14 cellular contexts compared by ENCODE assay signal in the genomic region with DNA sequence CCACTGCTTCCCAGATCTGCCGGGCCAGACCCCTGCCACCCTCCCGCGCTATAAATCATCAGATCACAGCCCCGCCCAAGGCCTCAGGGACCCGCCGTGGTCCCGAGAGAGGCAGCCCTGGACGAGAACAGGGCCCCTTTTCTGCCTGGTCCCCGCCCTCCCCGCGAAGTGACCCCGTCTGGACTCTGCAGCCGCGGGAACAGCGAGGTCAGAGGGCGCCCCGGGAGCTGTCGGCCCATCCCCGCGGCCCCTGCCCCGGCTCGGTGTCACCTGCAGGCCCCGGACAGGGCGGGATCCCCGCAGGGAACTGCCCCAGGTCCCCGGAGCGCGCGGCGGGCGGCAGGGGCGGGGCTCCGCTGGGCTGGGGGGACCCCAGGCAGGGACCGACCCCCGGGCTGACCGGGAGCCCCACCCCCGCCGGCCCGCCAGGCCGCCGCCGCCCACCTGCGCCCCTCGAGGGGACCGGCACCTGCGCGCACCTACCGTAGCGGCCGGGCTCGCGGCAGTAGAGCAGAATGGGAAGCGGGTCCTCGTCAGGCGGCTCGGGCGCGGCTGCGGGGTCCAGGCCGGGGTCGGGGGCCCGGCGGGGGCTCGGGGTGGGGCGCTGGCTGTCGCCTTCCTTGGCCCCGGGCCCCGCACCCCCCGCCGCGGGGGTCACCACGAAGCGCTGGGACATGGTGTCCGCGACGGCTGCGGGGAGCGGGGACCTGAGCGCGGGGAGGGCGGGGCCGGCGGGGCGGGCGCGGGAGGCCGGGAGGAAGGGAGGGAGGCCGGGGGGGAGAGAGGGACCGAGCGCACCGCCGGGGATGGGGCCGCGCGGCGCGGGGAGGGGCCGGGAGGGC. TPM values are rescaled to one million over a fixed set of nuclear protein-coding genes. Genes with fewer than 3 reads are reported as not detected.
DNase-seq lines count a peak whose midpoint lies in the region; ATAC-seq and TF ChIP-seq lines count a peak whose summit lies in the region.
"Had no signal": no experiment of that assay in that cellular context is flagged by ENCODE, and none has a peak within 500 bp of the region (broad histone marks: within the 10 kb centered on the region; RNA-seq: fewer than 3 reads in every experiment).

No MANE protein-coding gene starts in this region.

- WGBS in testis, 2 donors: 3% methylated on average over 45 of the region's 98 CpGs; no CpG with 5 or more reads in 1 of the 2 donors

- no peaks in the 10 kb centered on the region for H3K36me3 ChIP-seq in testis (ENCODE audit: low read depth, missing control alignments)

- H3K4me3 Mint-ChIP-seq in activated T-cell treated with anti-CD3 and anti-CD28 coated beads, Interleukin-2, amount 50 U/mL, for 4 hours: peak overlapping the region; percentile 16
- H3K4me3 Mint-ChIP-seq in immature natural killer cell: peak overlapping the region; percentile 42 to 73 (median 48)
- H3K4me3 Mint-ChIP-seq: activated CD4-positive, alpha-beta T cell treated with anti-CD3 and anti-CD28 coated beads, Interleukin-2, amount 10 ng/mL, durations not matched to agents 24 days and 14 days had no signal

- H3K4me1 Mint-ChIP-seq in activated T-cell treated with anti-CD3 and anti-CD28 coated beads, Interleukin-2, amount 50 U/mL, for 4 hours (ENCODE audit: low read depth): peaks cover 11% of the 10 kb centered on the region
- H3K4me1 Mint-ChIP-seq in immature natural killer cell: peaks cover 35 to 52% of the 10 kb centered on the region in 2 donors
- H3K4me1 Mint-ChIP-seq: activated CD4-positive, alpha-beta T cell treated with anti-CD3 and anti-CD28 coated beads, Interleukin-2, amount 10 ng/mL, durations not matched to agents 24 days and 14 days had no signal

- H3K27me3 Mint-ChIP-seq in activated T-cell treated with anti-CD3 and anti-CD28 coated beads, Interleukin-2, amount 50 U/mL, for 4 hours (ENCODE audit: low read depth): peaks cover 61% of the 10 kb centered on the region
- H3K27me3 Mint-ChIP-seq in immature natural killer cell (ENCODE audit: low read depth in 3 of 3): peaks cover 11 to 19% (median 17%) of the 10 kb centered on the region in 3 donors

- H3K9me3 Mint-ChIP-seq in activated T-cell treated with anti-CD3 and anti-CD28 coated beads, Interleukin-2, amount 50 U/mL, for 4 hours: peaks cover 10% of the 10 kb centered on the region
- H3K9me3 Mint-ChIP-seq in immature natural killer cell: no peaks in the 10 kb centered on the region
- H3K9me3 Mint-ChIP-seq: activated CD4-positive, alpha-beta T cell treated with anti-CD3 and anti-CD28 coated beads, Interleukin-2, amount 10 ng/mL, durations not matched to agents 24 days and 14 days had no signal

- no peaks in the 10 kb centered on the region for H3K9me3 ChIP-seq in testis

- no peak for DNase-seq in activated T-cell treated with anti-CD3 and anti-CD28 coated beads, Interleukin-2, amount 50 U/mL, for 4 hours
- DNase-seq in activated T-cell treated with anti-CD3 and anti-CD28 coated beads for 4 hours (no peak), immature natural killer cell (peak in 1 of 3 donors; percentile 26), testis (no peak), T-helper 9 cell (no peak), NCI-H1092 (lab: John Stamatoyannopoulos, UW) (no peak)
- DNase-seq: activated CD4-positive, alpha-beta T cell treated with anti-CD3 and anti-CD28 coated beads, Interleukin-2, amount 10 ng/mL, durations not matched to agents 24 days and 14 days; activated effector memory CD4-positive, alpha-beta T cell treated with Interleukin-2 at 50 U/mL for 16 hours; AML-193 had no signal

- H3K4me1 ChIP-seq in testis: peaks cover 14% of the 10 kb centered on the region

- no peaks in the 10 kb centered on the region for H3K36me3 Mint-ChIP-seq in activated T-cell treated with anti-CD3 and anti-CD28 coated beads, Interleukin-2, amount 50 U/mL, for 4 hours (ENCODE audit: insufficient read depth)
- H3K36me3 Mint-ChIP-seq in immature natural killer cell: no peaks in the 10 kb centered on the region

- TF ChIP-seq CTCF in VCaP (conservative IDR thresholded peaks at IDR 0.05) (no peak), testis (IDR thresholded peaks at IDR 0.05) (no peak)

- ATAC-seq in activated T-cell treated with anti-CD3 and anti-CD28 coated beads, Interleukin-2, amount 50 U/mL, for 4 hours: peak; percentile 25 to 39
- ATAC-seq in GM18858 (IDR thresholded peaks at IDR 0.05; ENCODE audit: unreplicated experiment): no peak

- peak overlapping the region; percentile 90; the same call in 1 of the 2 replicates for H3K27ac ChIP-seq in VCaP
- H3K27ac ChIP-seq in testis: peak overlapping the region; percentile 19 to 65

- H3K27me3 ChIP-seq in testis: no peaks in the 10 kb centered on the region

- H3K27ac Mint-ChIP-seq in immature natural killer cell: no peak overlapping the region
- H3K27ac Mint-ChIP-seq: activated CD4-positive, alpha-beta T cell treated with anti-CD3 and anti-CD28 coated beads, Interleukin-2, amount 10 ng/mL, durations not matched to agents 24 days and 14 days; nephron had no signal

- no peak for TF ChIP-seq POLR2A in testis (IDR thresholded peaks at IDR 0.05)

- intact Hi-C loops in testis (cut with DNase I; ENCODE audit: low total_unique reads): no loop called here

- H3K4me3 ChIP-seq in testis: peak overlapping the region; percentile 39 to 59

RNA-seq across cellular contexts. Expression of gene SLC12A7, which starts 43.5 kb away (rescaled TPM):
- 10 to 100 TPM; 13.6 to 26.8 (median 18.5) TPM for total RNA-seq in activated T-cell treated with anti-CD3 and anti-CD28 coated beads, Interleukin-2, amount 50 U/mL, for 4 hours
- polyA plus RNA-seq in immature natural killer cell (10 to 100 TPM in 1 of 3 donors, 1 to 10 TPM in 2; 9.5 to 18.2 (median 9.7) TPM), testis (ENCODE audit: insufficient read depth, low read depth, low replicate concordance) (73.2 TPM)
- total RNA-seq in testis: 100 to 1,000 TPM; 168 to 212 TPM

RNA-seq across cellular contexts. Expression of gene SLC6A19, which starts 46.0 kb away (rescaled TPM):
- under 1 TPM in 1 of 3 donors, not detected in 2; 0.08 TPM for total RNA-seq in activated T-cell treated with anti-CD3 and anti-CD28 coated beads, Interleukin-2, amount 50 U/mL, for 4 hours
- polyA plus RNA-seq in immature natural killer cell: not detected
- under 1 TPM; 0.16 to 0.68 TPM for total RNA-seq in testis
- polyA plus RNA-seq in testis (ENCODE audit: insufficient read depth, low read depth, low replicate concordance): 0.28 TPM
- total RNA-seq: activated CD4-positive, alpha-beta T cell treated with anti-CD3 and anti-CD28 coated beads, Interleukin-2, amount 10 ng/mL, durations not matched to agents 24 days and 14 days; bronchial epithelial cell; epithelial cell of proximal tubule had no signal

Comparison
In these comparisons a context has a peak if more than half of its experiments do, and no peak if none do; other contexts are left out.
1. RNA of gene SLC12A7, which starts 43.5 kb away (total RNA-seq): 168 to 212 TPM in testis; 13.6 to 26.8 TPM in activated T-cell treated with anti-CD3 and anti-CD28 coated beads, Interleukin-2, amount 50 U/mL, for 4 hours; every median in the first group is over 4 times any median in the second.